In genomic region chr10:33008499-33009243, GRCh38 we compare ENCODE assay signal across 8 cellular contexts. TPM values are rescaled to one million over a fixed set of nuclear protein-coding genes. Genes with fewer than 3 reads are reported as not detected.
A peak's percentile ranks its signal among the peaks of the same experiment; 100 is the strongest.
DNase-seq lines count a peak whose midpoint lies in the region; ATAC-seq and TF ChIP-seq lines count a peak whose summit lies in the region.

No MANE protein-coding gene starts in this region.

- H3K27me3 ChIP-seq in RWPE2 (ENCODE audit: insufficient read depth, poor library complexity, severe bottlenecking) (no peaks in the 10 kb centered on the region), uterus (no peaks in the 10 kb centered on the region)

- H3K9me3 Mint-ChIP-seq in osteocyte (ENCODE audit: unreplicated experiment), result no peaks in the 10 kb centered on the region

- ATAC-seq in GM18907 (IDR thresholded peaks at IDR 0.05; ENCODE audit: unreplicated experiment) (peak; percentile 65), RWPE2 (ENCODE audit: low read depth) (peak; percentile 5)

- no peaks in the 10 kb centered on the region for H3K36me3 ChIP-seq in RWPE2 (ENCODE audit: low read depth)
- no peaks in the 10 kb centered on the region for H3K36me3 ChIP-seq in uterus

- intact Hi-C loops in uterus (cut with DNase I; ENCODE audit: low total_unique reads), result loop anchor here (2.0 kb wide), 1 partner anchor 214 kb away; no protein-coding TSS in a partner anchor

- TF ChIP-seq CTCF in AG10803 (conservative IDR thresholded peaks at IDR 0.05; ENCODE audit: low read length) (peak; percentile 100), LNCAP (IDR thresholded peaks at IDR 0.05) (peak; percentile 99), RWPE2 (IDR thresholded peaks at IDR 0.05; ENCODE audit: poor library complexity, severe bottlenecking) (peak; percentile 99), foreskin fibroblast (IDR thresholded peaks at IDR 0.05; ENCODE audit: low read depth, low read length) (peak; percentile 95), osteocyte (IDR thresholded peaks at IDR 0.05) (peak; percentile 98), uterus (IDR thresholded peaks at IDR 0.05) (peak; percentile 97 to 98 (median 98))

- peaks cover 31% of the 10 kb centered on the region for H3K4me1 Mint-ChIP-seq in osteocyte (ENCODE audit: unreplicated experiment)

- DNase-seq in AG10803 (ENCODE audit: low read depth) (peak; percentile 92), RWPE2 (ENCODE audit: low spot score) (no peak), foreskin fibroblast (peak; percentile 71 to 90), osteocyte (ENCODE audit: extremely low spot score, unreplicated experiment) (no peak), uterus (peak; percentile 36 to 75)
- peak; percentile 39 for DNase-seq in activated effector memory CD4-positive, alpha-beta T cell treated with Interleukin-2 at 50 U/mL for 16 hours

- TF ChIP-seq POLR2A in uterus (IDR thresholded peaks at IDR 0.05), result no peak

- H3K27ac ChIP-seq in RWPE2 (ENCODE audit: poor library complexity, severe bottlenecking) (peak overlapping the region; percentile 91), uterus (no peak overlapping the region)

- H3K4me1 ChIP-seq in RWPE2 (ENCODE audit: insufficient read depth, poor library complexity, severe bottlenecking) (peaks cover 53% of the 10 kb centered on the region), uterus (no peaks in the 10 kb centered on the region)

- peak overlapping the region; percentile 42 for H3K4me3 Mint-ChIP-seq in osteocyte (ENCODE audit: unreplicated experiment)

- no peaks in the 10 kb centered on the region for H3K36me3 Mint-ChIP-seq in osteocyte (ENCODE audit: unreplicated experiment)

- H3K27ac Mint-ChIP-seq in osteocyte (ENCODE audit: unreplicated experiment), result peak overlapping the region; percentile 65

- H3K9me3 ChIP-seq in RWPE2 (ENCODE audit: severe bottlenecking) (no peaks in the 10 kb centered on the region), uterus (no peaks in the 10 kb centered on the region)

- no peaks in the 10 kb centered on the region for H3K27me3 Mint-ChIP-seq in osteocyte (ENCODE audit: unreplicated experiment)

- H3K4me3 ChIP-seq in AG10803 (ENCODE audit: low read length) (no peak overlapping the region), RWPE2 (ENCODE audit: severe bottlenecking) (no peak overlapping the region), foreskin fibroblast (ENCODE audit: low read depth in 1 of 2, low read length in 2 of 2) (no peak overlapping the region), uterus (no peak overlapping the region)

RNA-seq across cellular contexts. Expression of gene ITGB1, which starts 50.6 kb away (rescaled TPM):
- total RNA-seq in osteocyte (943 and 946 TPM in 2 replicates), uterus (1,000 to 10,000 TPM in 1 of 4 donors, 100 to 1,000 TPM in 3; 484 to 1,046 (median 601) TPM)

Comparison
In these comparisons a context has a peak if more than half of its experiments do, and no peak if none do; other contexts are left out.
1. DNase-seq: peak in AG10803 (single experiment), activated effector memory CD4-positive, alpha-beta T cell treated with Interleukin-2 at 50 U/mL for 16 hours (single experiment), foreskin fibroblast (2 of 2) and uterus (2 of 2); none in RWPE2 (single experiment) and osteocyte (single experiment).
2. Peak in every context shown above with its lines, with median percentiles within 50 percentile points of each other: CTCF ChIP-seq.